1 cellular context compared by ENCODE assay signal in genomic region chr11:1824221-1825038, GRCh38.
A peak's percentile ranks its signal among the peaks of the same experiment; 100 is the strongest.
TF ChIP-seq lines count a peak whose summit lies in the region.

No MANE protein-coding gene starts in this region.

TF ChIP-seq in HepG2, 621 proteins besides CTCF, POLR2A, EP300 and RAD21:
- TF ChIP-seq IRF2 (CRISPR knock-in tag; IDR thresholded peaks at IDR 0.05) (no peak), ZNF574 (CRISPR knock-in tag; IDR thresholded peaks at IDR 0.05) (no peak), ZNF329 (CRISPR knock-in tag; IDR thresholded peaks at IDR 0.05; ENCODE audit: low read depth) (no peak), ZNF207 (IDR thresholded peaks at IDR 0.05; ENCODE audit: borderline replicate concordance) (no peak), TP53 (CRISPR knock-in tag; conservative IDR thresholded peaks at IDR 0.05) (no peak), GLI4 (CRISPR knock-in tag; IDR thresholded peaks at IDR 0.05; ENCODE audit: borderline replicate concordance) (0 out of 2 replicates have a peak, but pooled peaks have one; percentile 10), MTF2 (CRISPR knock-in tag; IDR thresholded peaks at IDR 0.05; ENCODE audit: borderline replicate concordance) (0 out of 2 replicates have a peak, but pooled peaks have one; percentile 73), ZNF253 (CRISPR knock-in tag; IDR thresholded peaks at IDR 0.05; ENCODE audit: borderline replicate concordance) (no peak), ZNF292 (CRISPR knock-in tag; IDR thresholded peaks at IDR 0.05; ENCODE audit: borderline replicate concordance, low read depth) (no peak), ZBTB43 (CRISPR knock-in tag; conservative IDR thresholded peaks at IDR 0.05) (no peak), ZNF101 (CRISPR knock-in tag; IDR thresholded peaks at IDR 0.05; ENCODE audit: borderline replicate concordance, low read depth) (no peak), ARID4A (CRISPR knock-in tag; IDR thresholded peaks at IDR 0.05; ENCODE audit: borderline replicate concordance) (0 out of 2 replicates have a peak, but pooled peaks have one; percentile 36), ZBTB25 (CRISPR knock-in tag; IDR thresholded peaks at IDR 0.05) (no peak), KLF12 (CRISPR knock-in tag; IDR thresholded peaks at IDR 0.05; ENCODE audit: borderline replicate concordance) (no peak), EED (CRISPR knock-in tag; IDR thresholded peaks at IDR 0.05) (no peak), ATF1 (CRISPR knock-in tag; IDR thresholded peaks at IDR 0.05) (no peak)
